4 cellular contexts compared by ENCODE assay signal in the genomic region with DNA sequence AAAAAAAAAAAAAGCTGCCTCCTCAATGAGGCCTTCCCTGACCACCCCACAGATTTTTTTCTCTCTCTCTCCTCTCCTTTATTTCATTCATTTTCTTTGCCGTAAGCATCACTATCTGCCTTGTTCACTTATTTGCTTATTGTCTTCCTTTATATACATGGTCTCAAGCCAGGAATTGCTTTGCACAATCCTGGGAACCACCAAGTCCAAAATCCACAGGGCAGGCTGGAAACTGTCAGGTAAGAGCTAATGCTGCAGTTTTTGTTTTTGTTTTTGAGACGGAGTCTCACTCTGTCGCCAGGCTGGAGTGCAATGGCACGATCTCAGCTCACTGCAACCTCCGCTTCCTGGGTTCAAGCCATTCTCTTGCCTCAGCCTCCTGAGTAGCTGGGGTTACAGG. TPM values are rescaled to one million over a fixed set of nuclear protein-coding genes. Genes with fewer than 3 reads are reported as not detected.
"Had no signal": no experiment of that assay in that cellular context is flagged by ENCODE, and none has a peak within 500 bp of the region (broad histone marks: within the 10 kb centered on the region; RNA-seq: fewer than 3 reads in every experiment).

No MANE protein-coding gene starts in this region.

RNA-seq across cellular contexts. Expression of a gene that starts 14.5 kb away (rescaled TPM):
- total RNA-seq: HT-29, HT1080 had no signal
- polyA plus RNA-seq: IgD-negative memory B cell had no signal

RNA-seq across cellular contexts. Expression of a gene that starts 26.1 kb away (rescaled TPM):
- total RNA-seq: HT-29, HT1080, IMR-90 had no signal

RNA-seq across cellular contexts. Expression of a gene that starts 37.9 kb away (rescaled TPM):
- total RNA-seq: HT-29, HT1080, IMR-90 had no signal
- polyA plus RNA-seq: IgD-negative memory B cell, IMR-90 had no signal
